Comparison of ENCODE assay signal across 19 cellular contexts in the genomic region with DNA sequence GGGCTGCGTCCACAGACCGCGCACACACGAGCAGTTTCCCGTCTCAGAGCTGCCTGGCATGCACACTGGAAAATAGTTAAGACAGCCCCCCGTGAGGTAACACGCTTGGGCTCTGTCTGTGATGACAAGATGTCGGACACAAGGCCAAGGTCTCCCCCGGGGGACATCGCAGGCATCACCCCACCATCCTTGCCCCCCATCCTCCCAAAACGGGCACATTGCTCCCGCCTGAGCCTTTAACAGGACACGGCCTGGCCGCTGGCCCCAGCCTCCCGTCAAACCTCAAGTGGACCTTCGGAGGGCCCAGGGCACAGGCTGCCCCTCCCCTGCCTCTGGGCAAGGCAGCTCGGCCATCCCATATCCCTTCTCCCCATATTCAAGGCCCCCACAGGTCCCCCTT. TPM values are rescaled to one million over a fixed set of nuclear protein-coding genes. Genes with fewer than 3 reads are reported as not detected.
DNase-seq lines count a peak whose midpoint lies in the region; ATAC-seq, FAIRE-seq and TF ChIP-seq lines count a peak whose summit lies in the region.
"Had no signal": no experiment of that assay in that cellular context is flagged by ENCODE, and none has a peak within 500 bp of the region (broad histone marks: within the 10 kb centered on the region; RNA-seq: fewer than 3 reads in every experiment).

No MANE protein-coding gene starts in this region.

- peaks cover 23% of the 10 kb centered on the region; the same call in 1 of the 2 replicates for H4K20me1 ChIP-seq in HepG2 (ENCODE audit: insufficient read depth, low read length)
- H4K20me1 ChIP-seq in PC-9 (ENCODE audit: insufficient read depth) = 0 out of 2 replicates have a peak, but pooled peaks cover 6% of the 10 kb centered on the region

- H3K9me3 Mint-ChIP-seq in glutamatergic neuron (ENCODE audit: unreplicated experiment) (peaks cover 9% of the 10 kb centered on the region), osteocyte (ENCODE audit: unreplicated experiment) (no peaks in the 10 kb centered on the region)
- no peaks in the 10 kb centered on the region for H3K9me3 Mint-ChIP-seq in CD4-positive, alpha-beta T cell
- H3K9me3 Mint-ChIP-seq: CD8-positive, alpha-beta T cell; HFFc6 had no signal

- BruUV-seq in HepG2 (replicated peaks; lab: Mats Ljungman, UMichigan) (no TSS peak), PC-9 (replicated peaks; lab: Mats Ljungman, UMichigan) (no TSS peak)

- peaks cover 11% of the 10 kb centered on the region for H3K27me3 Mint-ChIP-seq in glutamatergic neuron (ENCODE audit: unreplicated experiment)
- H3K27me3 Mint-ChIP-seq in CD4-positive, alpha-beta T cell = peaks cover 36% of the 10 kb centered on the region
- peaks cover 43% of the 10 kb centered on the region for H3K27me3 Mint-ChIP-seq in osteocyte (ENCODE audit: unreplicated experiment)

- ATAC-seq in HepG2 (no peak), right lobe of liver (no peak)
- ATAC-seq in CD4-positive, alpha-beta T cell (ENCODE audit: poor library complexity) = no peak
- ATAC-seq: A549; CD8-positive, alpha-beta T cell had no signal

- H3K4me1 Mint-ChIP-seq in glutamatergic neuron (ENCODE audit: low read depth, unreplicated experiment) (peaks cover 41% of the 10 kb centered on the region), osteocyte (ENCODE audit: unreplicated experiment) (no peaks in the 10 kb centered on the region)
- H3K4me1 Mint-ChIP-seq in CD4-positive, alpha-beta T cell (ENCODE audit: low read depth) = no peaks in the 10 kb centered on the region
- H3K4me1 Mint-ChIP-seq: CD14-positive monocyte had no signal

- no peaks in the 10 kb centered on the region for H3K9me2 ChIP-seq in PC-9 (ENCODE audit: insufficient read depth)

- H3K4me3 ChIP-seq in HepG2 (replicated peaks in 1 of 3; ENCODE audit: insufficient read depth in 1 of 3, low read depth in 2 of 3, low read length in 3 of 3) (no peak overlapping the region), right lobe of liver (no peak overlapping the region), PC-9 (no peak overlapping the region)
- H3K4me3 ChIP-seq: A549 had no signal

- H3K36me3 Mint-ChIP-seq in glutamatergic neuron (ENCODE audit: unreplicated experiment) = no peaks in the 10 kb centered on the region
- no peaks in the 10 kb centered on the region for H3K36me3 Mint-ChIP-seq in CD4-positive, alpha-beta T cell (ENCODE audit: low read depth)
- no peaks in the 10 kb centered on the region for H3K36me3 Mint-ChIP-seq in osteocyte (ENCODE audit: unreplicated experiment)
- H3K36me3 Mint-ChIP-seq: CD14-positive monocyte; CD8-positive, alpha-beta T cell had no signal

- DNase-seq in HepG2 (ENCODE audit: low spot score) (no peak), right lobe of liver (no peak), caudate nucleus (lab: John Stamatoyannopoulos, UW) (no peak), glutamatergic neuron (no peak), GM12891 (ENCODE audit: insufficient read length, low spot score) (no peak), osteocyte (ENCODE audit: extremely low spot score, unreplicated experiment) (no peak), PC-9 (no peak)
- DNase-seq in CD4-positive, alpha-beta T cell = no peak
- DNase-seq: AML-193; Calu3; CD8-positive, alpha-beta T cell; DMS79 treated with DMSO at 0.1 percent for 48 hours; GF-D8; HCEC 1CT; HFFc6 had no signal

- POLR2A ChIA-PET in HepG2 (lab: Yijun Ruan, JAX) (no interaction called here), PC-9 (lab: Charles Lee; ENCODE audit: unreplicated experiment) (no interaction called here)
- POLR2A ChIA-PET in CD4-positive, alpha-beta T cell (lab: Charles Lee) = no interaction called here

- H3K4me1 ChIP-seq in HepG2 (ENCODE audit: insufficient read depth, low read length) (no peaks in the 10 kb centered on the region), right lobe of liver (no peaks in the 10 kb centered on the region), PC-9 (replicated peaks; ENCODE audit: insufficient read depth) (no peaks in the 10 kb centered on the region)

- H2AFZ ChIP-seq in HepG2 (ENCODE audit: low read length) (no peak overlapping the region), PC-9 (no peak overlapping the region)

- TF ChIP-seq RAD21 in HepG2 (CRISPR knock-in tag; IDR thresholded peaks at IDR 0.05) = no peak

- no peaks in the 10 kb centered on the region for H3K36me3 ChIP-seq in HepG2 (replicated peaks in 1 of 2; ENCODE audit: control insufficient read depth in 1 of 2, insufficient read depth in 2 of 2, low read length in 2 of 2)
- no peaks in the 10 kb centered on the region for H3K36me3 ChIP-seq in right lobe of liver
- H3K36me3 ChIP-seq in PC-9 (ENCODE audit: low read depth) = no peaks in the 10 kb centered on the region

- H3K27ac ChIP-seq in HepG2 (ENCODE audit: extremely low read length, insufficient read depth, low read length) (no peak overlapping the region), right lobe of liver (no peak overlapping the region), caudate nucleus (ENCODE audit: low read depth, low read length) (peak overlapping the region; percentile 52), PC-9 (no peak overlapping the region)
- H3K27ac ChIP-seq in CD4-positive, alpha-beta T cell (ENCODE audit: low read depth, low read length) = no peak overlapping the region
- H3K27ac ChIP-seq: 22Rv1, A549 had no signal

- H3K79me2 ChIP-seq in HepG2 (ENCODE audit: insufficient read depth, low read length) (no peaks in the 10 kb centered on the region), PC-9 (ENCODE audit: low read depth) (no peaks in the 10 kb centered on the region)

- in situ Hi-C loops in HepG2 (cut with HindIII; ENCODE audit: extremely low pct_ligation_motif_present, low pct_unique_long_range_greater_than_20kb) = no loop called here

- 21% methylated on average over 17 of the region's 17 CpGs for WGBS in HepG2 (ENCODE audit: low lambda C conversion rate)
- no CpG with 5 or more reads among the region's 17 CpGs for WGBS in right lobe of liver (ENCODE audit: insufficient coverage, low coverage, low lambda C conversion rate, missing lambda C conversion rate)

- H3F3A ChIP-seq in PC-9 (ENCODE audit: insufficient read depth, low read depth) = no peaks in the 10 kb centered on the region

- CTCF ChIA-PET in HepG2 (lab: Yijun Ruan, JAX; ENCODE audit: low intra/inter-chr PET ratio, low total read pairs) = no interaction called here
- CTCF ChIA-PET in CD4-positive, alpha-beta T cell (lab: Charles Lee) = no interaction called here
- CTCF ChIA-PET in PC-9 (lab: Charles Lee) = no interaction called here

- peaks cover 59 to 95% of the 10 kb centered on the region in 2 experiments for H3K27me3 ChIP-seq in HepG2 (ENCODE audit: control insufficient read depth in 1 of 2, insufficient read depth in 2 of 2, low read length in 2 of 2)
- peaks cover 0 to 12% of the 10 kb centered on the region in 2 donors for H3K27me3 ChIP-seq in right lobe of liver
- peaks cover 49% of the 10 kb centered on the region for H3K27me3 ChIP-seq in CD4-positive, alpha-beta T cell (ENCODE audit: control insufficient read depth, insufficient read depth, low read length)
- peaks cover 97% of the 10 kb centered on the region for H3K27me3 ChIP-seq in PC-9 (ENCODE audit: insufficient read depth, low read depth)

- H3K4me2 ChIP-seq in HepG2 (ENCODE audit: low read depth, low read length) (no peak overlapping the region), PC-9 (no peak overlapping the region)
- H3K4me2 ChIP-seq: A549 had no signal

- FAIRE-seq in HepG2 (lab: Jason Lieb, UNC) = no peak
- no peak for FAIRE-seq in GM12891 (lab: Jason Lieb, UNC)
- FAIRE-seq: A549 had no signal

- H3K4me3 Mint-ChIP-seq in glutamatergic neuron (ENCODE audit: unreplicated experiment) (peak overlapping the region; percentile 63), osteocyte (ENCODE audit: unreplicated experiment) (no peak overlapping the region)
- H3K4me3 Mint-ChIP-seq in CD4-positive, alpha-beta T cell = no peak overlapping the region
- H3K4me3 Mint-ChIP-seq: CD14-positive monocyte; CD8-positive, alpha-beta T cell; HFFc6 had no signal

- TF ChIP-seq EP300 in HepG2 (IDR thresholded peaks at IDR 0.05; ENCODE audit: low read depth in 2 of 2, low read length in 2 of 2) (no peak), HepG2 (CRISPR knock-in tag; IDR thresholded peaks at IDR 0.05; ENCODE audit: borderline replicate concordance) (no peak)

- TF ChIP-seq POLR2A in HepG2 (IDR thresholded peaks at IDR 0.05; ENCODE audit: insufficient read depth in 1 of 2, low read depth in 2 of 2, low read length in 2 of 2) (no peak), right lobe of liver (IDR thresholded peaks at IDR 0.05) (no peak), GM12891 (IDR thresholded peaks at IDR 0.05; ENCODE audit: low read depth, low read length) (no peak)

- TF ChIP-seq CTCF in HepG2 (CRISPR knock-in tag; IDR thresholded peaks at IDR 0.05) (no peak), right lobe of liver (IDR thresholded peaks at IDR 0.05) (no peak), glutamatergic neuron (IDR thresholded peaks at IDR 0.05; ENCODE audit: partially characterized antibody, unreplicated experiment) (no peak), osteocyte (IDR thresholded peaks at IDR 0.05) (no peak), PC-9 (conservative IDR thresholded peaks at IDR 0.05) (no peak)
- TF ChIP-seq CTCF in CD4-positive, alpha-beta T cell (IDR thresholded peaks at IDR 0.05) = no peak

- H3K9me3 ChIP-seq in HepG2 (ENCODE audit: low read length) (no peaks in the 10 kb centered on the region), right lobe of liver (no peaks in the 10 kb centered on the region), PC-9 (ENCODE audit: insufficient read depth, low read depth) (no peaks in the 10 kb centered on the region)
- H3K9me3 ChIP-seq in CD4-positive, alpha-beta T cell (ENCODE audit: control insufficient read depth, low read length) = no peaks in the 10 kb centered on the region
- H3K9me3 ChIP-seq: A549 had no signal

- intact Hi-C loops in HepG2 (cut with micrococcal nuclease; ENCODE audit: unreplicated experiment) = no loop called here
- intact Hi-C loops in right lobe of liver (cut with DNase I) = no loop called here
- intact Hi-C loops in CD4-positive, alpha-beta T cell (cut with DNase I, micrococcal nuclease) = no loop called here
- intact Hi-C loops in PC-9 (cut with micrococcal nuclease; ENCODE audit: unreplicated experiment) = no loop called here

- H3K27ac Mint-ChIP-seq in glutamatergic neuron (ENCODE audit: unreplicated experiment) = peak overlapping the region; percentile 75
- H3K27ac Mint-ChIP-seq in CD4-positive, alpha-beta T cell = no peak overlapping the region
- no peak overlapping the region for H3K27ac Mint-ChIP-seq in osteocyte (ENCODE audit: unreplicated experiment)
- H3K27ac Mint-ChIP-seq: CD14-positive monocyte; CD8-positive, alpha-beta T cell; HFFc6 had no signal

- no peak overlapping the region for H3K9ac ChIP-seq in HepG2 (ENCODE audit: insufficient read depth, low read depth, low read length)

RNA-seq across cellular contexts. Expression of a gene that starts 5.6 kb away (rescaled TPM):
- not detected in 2 replicates for total RNA-seq in HepG2 (2016; rRNA removed; fragmentation: Illumina TruSeq; extraction: Trizol)
- total RNA-seq in HepG2 (2016; cell fraction: cytosol; rRNA removed; fragmentation: Illumina TruSeq; extraction: Trizol; ENCODE audit: low read depth) = not detected in 2 replicates
- total RNA-seq in HepG2 (2016; cell fraction: insoluble cytoplasmic fraction; rRNA removed; fragmentation: Illumina TruSeq; extraction: Trizol) = not detected in 2 replicates
- not detected in 2 replicates for total RNA-seq in HepG2 (2016; cell fraction: membrane; rRNA removed; fragmentation: Illumina TruSeq; extraction: Trizol)
- total RNA-seq in HepG2 (2016; cell fraction: nucleus; rRNA removed; fragmentation: Illumina TruSeq; extraction: Trizol) = not detected in 2 replicates
- polyA plus RNA-seq in HepG2 (2011; rRNA removed) = not detected in 2 replicates
- polyA plus RNA-seq in HepG2 (2011; cell fraction: cytosol; rRNA removed) = not detected in 2 replicates
- polyA plus RNA-seq in HepG2 (2011; cell fraction: nucleus; rRNA removed) = 0.03 and 0.10 TPM in 2 replicates
- not detected in 2 replicates for polyA plus RNA-seq in HepG2 (2012)
- polyA plus RNA-seq in HepG2 (2016; cell fraction: cytosol; fragmentation: Illumina TruSeq; extraction: Trizol; ENCODE audit: low read depth) = not detected in 2 replicates
- polyA plus RNA-seq in HepG2 (2016; cell fraction: insoluble cytoplasmic fraction; fragmentation: Illumina TruSeq; extraction: Trizol; ENCODE audit: low read depth) = not detected in 2 replicates
- polyA plus RNA-seq in HepG2 (2016; cell fraction: membrane; fragmentation: Illumina TruSeq; extraction: Trizol; ENCODE audit: low read depth) = not detected in 2 replicates
- polyA plus RNA-seq in HepG2 (2016; cell fraction: nucleus; fragmentation: Illumina TruSeq; extraction: Trizol; ENCODE audit: insufficient read depth, low read depth) = not detected in 2 replicates
- polyA minus RNA-seq in HepG2 (2011; rRNA and poly(A)+ RNA removed; ENCODE audit: low replicate concordance) = 0.02 and 1.2 TPM in 2 replicates
- polyA minus RNA-seq in HepG2 (2011; cell fraction: cytosol; rRNA and poly(A)+ RNA removed) = not detected in 2 replicates
- not detected in 2 replicates for polyA minus RNA-seq in HepG2 (2011; cell fraction: nucleus; rRNA and poly(A)+ RNA removed)
- total RNA-seq in right lobe of liver = not detected
- total RNA-seq in glutamatergic neuron (ENCODE audit: unreplicated experiment) = 354 TPM
- polyA plus RNA-seq in GM12891 (2012; ENCODE audit: low read depth, missing spikeins) = 8.0 TPM
- total RNA-seq in CD4-positive, alpha-beta T cell = not detected
- total RNA-seq in osteocyte = not detected in 2 replicates
- 0.30 TPM in 1 of 2 replicates, not detected in the other for total RNA-seq in PC-9 (2021)
- total RNA-seq: CD8-positive, alpha-beta T cell; HFFc6 had no signal
- polyA plus RNA-seq: BJ, CD14-positive monocyte had no signal

RNA-seq across cellular contexts. Expression of a gene that starts 32.0 kb away (rescaled TPM):
- total RNA-seq in HepG2 (2016; rRNA removed; fragmentation: Illumina TruSeq; extraction: Trizol) = 0.36 and 0.44 TPM in 2 replicates
- total RNA-seq in HepG2 (2016; cell fraction: cytosol; rRNA removed; fragmentation: Illumina TruSeq; extraction: Trizol; ENCODE audit: low read depth) = 0.51 TPM in 1 of 2 replicates, not detected in the other
- total RNA-seq in HepG2 (2016; cell fraction: insoluble cytoplasmic fraction; rRNA removed; fragmentation: Illumina TruSeq; extraction: Trizol) = 0.18 and 0.37 TPM in 2 replicates
- total RNA-seq in HepG2 (2016; cell fraction: membrane; rRNA removed; fragmentation: Illumina TruSeq; extraction: Trizol) = 0.90 and 1.00 TPM in 2 replicates
- total RNA-seq in HepG2 (2016; cell fraction: nucleus; rRNA removed; fragmentation: Illumina TruSeq; extraction: Trizol) = 0.22 and 0.47 TPM in 2 replicates
- 0.87 and 1.8 TPM in 2 replicates for polyA plus RNA-seq in HepG2 (2011; rRNA removed)
- 1.6 and 1.7 TPM in 2 replicates for polyA plus RNA-seq in HepG2 (2011; cell fraction: cytosol; rRNA removed)
- 2.6 and 2.9 TPM in 2 replicates for polyA plus RNA-seq in HepG2 (2011; cell fraction: nucleus; rRNA removed)
- polyA plus RNA-seq in HepG2 (2012) = 1.0 and 4.0 TPM in 2 replicates
- polyA plus RNA-seq in HepG2 (2016; cell fraction: cytosol; fragmentation: Illumina TruSeq; extraction: Trizol; ENCODE audit: low read depth) = 0.58 and 0.81 TPM in 2 replicates
- polyA plus RNA-seq in HepG2 (2016; cell fraction: insoluble cytoplasmic fraction; fragmentation: Illumina TruSeq; extraction: Trizol; ENCODE audit: low read depth) = 0.54 and 1.5 TPM in 2 replicates
- 0.81 and 1.1 TPM in 2 replicates for polyA plus RNA-seq in HepG2 (2016; cell fraction: membrane; fragmentation: Illumina TruSeq; extraction: Trizol; ENCODE audit: low read depth)
- polyA plus RNA-seq in HepG2 (2016; cell fraction: nucleus; fragmentation: Illumina TruSeq; extraction: Trizol; ENCODE audit: insufficient read depth, low read depth) = 1.2 and 1.5 TPM in 2 replicates
- polyA minus RNA-seq in HepG2 (2011; rRNA and poly(A)+ RNA removed; ENCODE audit: low replicate concordance) = 1.4 and 21.5 TPM in 2 replicates
- 1.1 and 3.3 TPM in 2 replicates for polyA minus RNA-seq in HepG2 (2011; cell fraction: cytosol; rRNA and poly(A)+ RNA removed)
- 0.75 and 1.0 TPM in 2 replicates for polyA minus RNA-seq in HepG2 (2011; cell fraction: nucleus; rRNA and poly(A)+ RNA removed)
- total RNA-seq in right lobe of liver = 100 to 1,000 TPM in 2 of 6 experiments, 1 to 10 TPM in 1, under 1 TPM in 3; 0.22 to 153 (median 1.0) TPM
- total RNA-seq in glutamatergic neuron (ENCODE audit: unreplicated experiment) = 55.3 TPM
- 0.37 TPM for polyA plus RNA-seq in GM12891 (2012; ENCODE audit: low read depth, missing spikeins)
- 1 to 10 TPM in 1 of 2 experiments, under 1 TPM in 1; 0.92 to 1.1 TPM for total RNA-seq in CD4-positive, alpha-beta T cell
- 0.56 and 0.68 TPM in 2 replicates for total RNA-seq in osteocyte
- total RNA-seq in PC-9 (2021) = 75.2 and 90.2 TPM in 2 replicates
- polyA plus RNA-seq: CD14-positive monocyte had no signal

RNA-seq across cellular contexts. Expression of a gene that starts 53.7 kb away (rescaled TPM):
- 6.0 and 7.0 TPM in 2 replicates for total RNA-seq in HepG2 (2016; rRNA removed; fragmentation: Illumina TruSeq; extraction: Trizol)
- total RNA-seq in HepG2 (2016; cell fraction: cytosol; rRNA removed; fragmentation: Illumina TruSeq; extraction: Trizol; ENCODE audit: low read depth) = 21.9 and 23.8 TPM in 2 replicates
- total RNA-seq in HepG2 (2016; cell fraction: insoluble cytoplasmic fraction; rRNA removed; fragmentation: Illumina TruSeq; extraction: Trizol) = 4.3 and 5.4 TPM in 2 replicates
- total RNA-seq in HepG2 (2016; cell fraction: membrane; rRNA removed; fragmentation: Illumina TruSeq; extraction: Trizol) = 16.4 and 22.5 TPM in 2 replicates
- 5.4 and 6.2 TPM in 2 replicates for total RNA-seq in HepG2 (2016; cell fraction: nucleus; rRNA removed; fragmentation: Illumina TruSeq; extraction: Trizol)
- 1.8 and 2.2 TPM in 2 replicates for polyA plus RNA-seq in HepG2 (2011; rRNA removed)
- 2.4 and 6.2 TPM in 2 replicates for polyA plus RNA-seq in HepG2 (2011; cell fraction: cytosol; rRNA removed)
- polyA plus RNA-seq in HepG2 (2011; cell fraction: nucleus; rRNA removed) = 6.3 and 9.5 TPM in 2 replicates
- 12.0 and 18.6 TPM in 2 replicates for polyA plus RNA-seq in HepG2 (2012)
- polyA plus RNA-seq in HepG2 (2016; cell fraction: cytosol; fragmentation: Illumina TruSeq; extraction: Trizol; ENCODE audit: low read depth) = 606 and 718 TPM in 2 replicates
- polyA plus RNA-seq in HepG2 (2016; cell fraction: insoluble cytoplasmic fraction; fragmentation: Illumina TruSeq; extraction: Trizol; ENCODE audit: low read depth) = 42.4 and 57.7 TPM in 2 replicates
- 288 and 295 TPM in 2 replicates for polyA plus RNA-seq in HepG2 (2016; cell fraction: membrane; fragmentation: Illumina TruSeq; extraction: Trizol; ENCODE audit: low read depth)
- 40.1 and 40.2 TPM in 2 replicates for polyA plus RNA-seq in HepG2 (2016; cell fraction: nucleus; fragmentation: Illumina TruSeq; extraction: Trizol; ENCODE audit: insufficient read depth, low read depth)
- 8.4 and 13.9 TPM in 2 replicates for polyA minus RNA-seq in HepG2 (2011; rRNA and poly(A)+ RNA removed; ENCODE audit: low replicate concordance)
- polyA minus RNA-seq in HepG2 (2011; cell fraction: cytosol; rRNA and poly(A)+ RNA removed) = 15.8 and 39.4 TPM in 2 replicates
- 4.5 and 4.8 TPM in 2 replicates for polyA minus RNA-seq in HepG2 (2011; cell fraction: nucleus; rRNA and poly(A)+ RNA removed)
- total RNA-seq in right lobe of liver = 10 to 100 TPM; 50.2 to 99.4 (median 76.7) TPM
- 293 TPM for total RNA-seq in glutamatergic neuron (ENCODE audit: unreplicated experiment)
- polyA plus RNA-seq in GM12891 (2012; ENCODE audit: low read depth, missing spikeins) = 60.0 TPM
- 100 to 1,000 TPM; 249 to 251 TPM for total RNA-seq in CD4-positive, alpha-beta T cell
- 220 and 239 TPM in 2 replicates for total RNA-seq in osteocyte
- total RNA-seq in PC-9 (2021) = 243 and 253 TPM in 2 replicates

Comparison
In these comparisons a context has a peak if more than half of its experiments do, and no peak if none do; other contexts are left out.
1. RNA of a gene that starts 5.6 kb away (total RNA-seq): 354 TPM in glutamatergic neuron (single experiment); not detected in CD4-positive, alpha-beta T cell, not detected in HepG2, not detected in right lobe of liver, not detected in osteocyte and 0.30 TPM in PC-9; every median in the first group is over 100 times any median in the second.